In the genomic region with DNA sequence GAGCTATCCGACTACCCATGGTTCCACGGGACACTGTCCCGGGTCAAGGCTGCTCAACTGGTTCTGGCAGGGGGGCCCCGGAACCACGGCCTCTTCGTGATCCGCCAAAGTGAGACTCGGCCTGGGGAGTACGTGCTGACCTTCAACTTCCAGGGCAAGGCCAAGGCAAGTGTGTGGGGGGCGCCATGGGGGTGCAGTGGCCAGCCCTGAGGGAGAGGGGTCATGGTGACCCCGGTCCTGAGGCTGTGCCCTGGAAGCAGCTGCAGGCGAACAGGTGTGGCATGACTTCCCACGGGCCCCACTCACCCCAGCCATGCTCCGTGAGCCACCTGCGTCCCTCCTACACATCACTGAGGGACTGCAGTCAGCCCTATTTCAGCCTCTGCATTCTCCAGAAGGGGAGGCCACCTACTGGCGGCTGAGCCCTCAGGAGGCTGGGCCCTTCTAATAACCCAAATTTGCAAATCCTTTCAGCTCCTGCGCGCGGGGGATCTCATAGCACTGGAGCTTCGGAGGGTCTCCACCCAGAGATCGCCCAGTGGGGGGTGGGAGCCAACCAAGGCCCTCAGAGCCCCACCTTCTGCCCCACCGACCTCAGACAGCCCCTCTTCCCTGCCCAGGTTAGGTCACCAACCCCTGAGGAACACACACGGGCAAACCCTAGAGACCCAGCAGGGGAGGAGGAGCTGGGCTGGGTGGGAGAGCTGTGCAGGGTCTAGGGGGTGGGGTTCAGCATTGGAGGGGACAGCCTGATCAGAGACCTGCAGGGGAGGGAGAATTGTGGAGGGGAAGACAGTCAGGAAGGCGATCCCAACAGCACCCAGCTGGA, we compare ENCODE assay signal across 2 cellular contexts.
TF ChIP-seq lines count a peak whose summit lies in the region.

No MANE protein-coding gene starts in this region.

TF ChIP-seq in SK-N-SH, 30 proteins besides CTCF, POLR2A, EP300 and RAD21:
- TF ChIP-seq IRF3 (IDR thresholded peaks at IDR 0.05; ENCODE audit: low read depth, low read length) (no peak), TEAD4 (IDR thresholded peaks at IDR 0.05; ENCODE audit: borderline replicate concordance, insufficient read depth) (no peak), SMC3 (IDR thresholded peaks at IDR 0.05; ENCODE audit: low read depth, low read length) (no peak), POLR2AphosphoS5 (IDR thresholded peaks at IDR 0.05; ENCODE audit: low read depth, low read length) (no peak), USF2 (IDR thresholded peaks at IDR 0.05; ENCODE audit: borderline replicate concordance, low read depth, low read length) (no peak), SIN3A (IDR thresholded peaks at IDR 0.05; ENCODE audit: borderline replicate concordance, low read depth, low read length) (no peak), YY1 (IDR thresholded peaks at IDR 0.05; ENCODE audit: low read depth) (no peak), ELF1 (IDR thresholded peaks at IDR 0.05) (no peak), TAF1 (IDR thresholded peaks at IDR 0.05; ENCODE audit: borderline replicate concordance, low read depth, low read length) (no peak), MAX (IDR thresholded peaks at IDR 0.05; ENCODE audit: low read depth) (no peak), NRF1 (IDR thresholded peaks at IDR 0.05; ENCODE audit: low read depth, low read length) (no peak), RXRA (IDR thresholded peaks at IDR 0.05; ENCODE audit: borderline replicate concordance, low read depth) (no peak)
TF ChIP-seq in SK-N-SH: peak in this region for 0.

TF ChIP-seq in SK-N-SH treated with all-trans-retinoic acid at 6 μM for 48 hours, 23 proteins besides CTCF, POLR2A, EP300 and RAD21 (continued from another document):
- TF ChIP-seq TSHZ2 (CRISPR knock-in tag; IDR thresholded peaks at IDR 0.05) (no peak), OSR1 (CRISPR knock-in tag; IDR thresholded peaks at IDR 0.05) (no peak), ZNF8 (CRISPR knock-in tag; IDR thresholded peaks at IDR 0.05) (no peak), ZNF70 (CRISPR knock-in tag; IDR thresholded peaks at IDR 0.05) (no peak)
